In genomic region chr20:56605597-56605996, GRCh38 we compare ENCODE assay signal across 26 cellular contexts. TPM values are rescaled to one million over a fixed set of nuclear protein-coding genes. Genes with fewer than 3 reads are reported as not detected.
"Had no signal": no experiment of that assay in that cellular context is flagged by ENCODE, and none has a peak within 500 bp of the region (broad histone marks: within the 10 kb centered on the region; RNA-seq: fewer than 3 reads in every experiment).

No MANE protein-coding gene starts in this region.

- H3K4me3 ChIP-seq: ascending aorta, body of pancreas had no signal

- ATAC-seq: activated naive CD4-positive, alpha-beta T cell treated with anti-CD3 and anti-CD28 coated beads, Interleukin-2, amount 50 U/mL, for 72 hours; activated naive CD8-positive, alpha-beta T cell treated with anti-CD3 and anti-CD28 coated beads, Interleukin-2, amount 50 U/mL, for 24 hours; activated T-cell treated with anti-CD3 and anti-CD28 coated beads, Interleukin-2, amount 50 U/mL, for 4 hours; body of pancreas; T-helper 17 cell had no signal

- H3K27me3 ChIP-seq: ascending aorta, body of pancreas had no signal

- H3K4me1 Mint-ChIP-seq: activated B cell treated with CpG ODN at 0.5 μM for 24 hours; activated CD4-positive, alpha-beta T cell treated with anti-CD3 and anti-CD28 coated beads, Interleukin-2, amount 10 ng/mL, durations not matched to agents 7 days and 5 days; activated naive CD8-positive, alpha-beta T cell treated with anti-CD3 and anti-CD28 coated beads, Interleukin-2, amount 50 U/mL, for 24 hours; T-helper 17 cell had no signal

- H3K4me3 Mint-ChIP-seq: activated B cell treated with CpG ODN at 0.5 μM for 24 hours; activated CD4-positive, alpha-beta memory T cell treated with anti-CD3 and anti-CD28 coated beads for 36 hours; activated CD4-positive, alpha-beta T cell treated with anti-CD3 and anti-CD28 coated beads, Interleukin-2, amount 10 ng/mL, durations not matched to agents 7 days and 5 days; activated naive CD8-positive, alpha-beta T cell treated with anti-CD3 and anti-CD28 coated beads, Interleukin-2, amount 50 U/mL, for 24 hours; activated T-cell treated with anti-CD3 and anti-CD28 coated beads, Interleukin-2, amount 50 U/mL, for 4 hours; T-helper 17 cell had no signal

- H3K36me3 Mint-ChIP-seq: activated CD4-positive, alpha-beta memory T cell treated with anti-CD3 and anti-CD28 coated beads for 36 hours; activated naive CD4-positive, alpha-beta T cell treated with anti-CD3 and anti-CD28 coated beads, Interleukin-2, amount 50 U/mL, for 72 hours had no signal

- H3K36me3 ChIP-seq: ascending aorta had no signal

- DNase-seq: activated B cell treated with CpG ODN at 0.5 μM for 24 hours; activated CD4-positive, alpha-beta memory T cell treated with anti-CD3 and anti-CD28 coated beads for 36 hours; activated CD4-positive, alpha-beta T cell treated with anti-CD3 and anti-CD28 coated beads for 1 hour; activated CD4-positive, alpha-beta T cell treated with anti-CD3 and anti-CD28 coated beads, Interleukin-2, amount 10 ng/mL, durations not matched to agents 7 days and 5 days; activated CD8-positive, alpha-beta memory T cell treated with anti-CD3 and anti-CD28 coated beads for 24 hours; activated effector memory CD4-positive, alpha-beta T cell treated with anti-CD3 and anti-CD28 coated beads, Interleukin-2, amount 50 U/mL, for 16 hours; activated naive CD4-positive, alpha-beta T cell treated with Interleukin-2 at 50 U/mL for 16 hours; activated naive CD8-positive, alpha-beta T cell treated with anti-CD3 and anti-CD28 coated beads, Interleukin-2, amount 50 U/mL, for 24 hours; activated T-cell treated with anti-CD3 and anti-CD28 coated beads, Interleukin-2, amount 50 U/mL, for 4 hours; amniotic stem cell; body of pancreas; central memory CD4-positive, alpha-beta T cell; MM.1S; NCI-H1105 treated with DMSO at 0.1 percent for 48 hours; NCI-H1436 treated with DMSO at 0.1 percent for 48 hours; NCI-H1930; NCI-H2171 treated with DMSO at 0.1 percent for 48 hours; NCI-H226; NCI-H526 treated with DMSO at 0.1 percent for 48 hours; NK-92 treated with Interleukin-12 subunit alpha and Interleukin-12 subunit beta, amount 100 ng/mL, for 24 hours; OCI-M1; SIG-M5; T-helper 17 cell; T-helper 9 cell had no signal

- H3K27me3 Mint-ChIP-seq: activated CD4-positive, alpha-beta T cell treated with anti-CD3 and anti-CD28 coated beads, Interleukin-2, amount 10 ng/mL, durations not matched to agents 7 days and 5 days; activated naive CD8-positive, alpha-beta T cell treated with anti-CD3 and anti-CD28 coated beads, Interleukin-2, amount 50 U/mL, for 24 hours had no signal

- H3K9me3 ChIP-seq: ascending aorta, body of pancreas had no signal

- H3K27ac Mint-ChIP-seq: activated B cell treated with CpG ODN at 0.5 μM for 24 hours; activated CD4-positive, alpha-beta memory T cell treated with anti-CD3 and anti-CD28 coated beads for 36 hours; activated CD4-positive, alpha-beta T cell treated with anti-CD3 and anti-CD28 coated beads, Interleukin-2, amount 10 ng/mL, durations not matched to agents 7 days and 5 days; activated naive CD4-positive, alpha-beta T cell treated with anti-CD3 and anti-CD28 coated beads, Interleukin-2, amount 50 U/mL, for 72 hours; activated naive CD8-positive, alpha-beta T cell treated with anti-CD3 and anti-CD28 coated beads, Interleukin-2, amount 50 U/mL, for 24 hours; T-helper 17 cell had no signal

- H3K27ac ChIP-seq: ascending aorta, body of pancreas had no signal

- H3K9me3 Mint-ChIP-seq: activated B cell treated with CpG ODN at 0.5 μM for 24 hours; activated CD4-positive, alpha-beta memory T cell treated with anti-CD3 and anti-CD28 coated beads for 36 hours; activated CD4-positive, alpha-beta T cell treated with anti-CD3 and anti-CD28 coated beads, Interleukin-2, amount 10 ng/mL, durations not matched to agents 7 days and 5 days; activated naive CD4-positive, alpha-beta T cell treated with anti-CD3 and anti-CD28 coated beads, Interleukin-2, amount 50 U/mL, for 72 hours; activated naive CD8-positive, alpha-beta T cell treated with anti-CD3 and anti-CD28 coated beads, Interleukin-2, amount 50 U/mL, for 24 hours; activated T-cell treated with anti-CD3 and anti-CD28 coated beads, Interleukin-2, amount 50 U/mL, for 4 hours had no signal

- H3K4me1 ChIP-seq: ascending aorta, body of pancreas had no signal

RNA-seq across cellular contexts. Expression of gene TFAP2C, which starts 23.5 kb away (rescaled TPM):
- total RNA-seq: activated B cell treated with CpG ODN at 0.5 μM for 24 hours; activated CD4-positive, alpha-beta memory T cell treated with anti-CD3 and anti-CD28 coated beads for 36 hours; activated CD4-positive, alpha-beta T cell treated with anti-CD3 and anti-CD28 coated beads, Interleukin-2, amount 10 ng/mL, durations not matched to agents 7 days and 5 days; activated naive CD4-positive, alpha-beta T cell treated with anti-CD3 and anti-CD28 coated beads, Interleukin-2, amount 50 U/mL, for 72 hours; activated T-cell treated with anti-CD3 and anti-CD28 coated beads, Interleukin-2, amount 50 U/mL, for 4 hours; T-helper 17 cell had no signal
